In genomic region chr9:81597749-81598497, GRCh38 we compare ENCODE assay signal across 16 cellular contexts.
DNase-seq lines count a peak whose midpoint lies in the region; ATAC-seq lines count a peak whose summit lies in the region.
"Had no signal": no experiment of that assay in that cellular context is flagged by ENCODE, and none has a peak within 500 bp of the region (broad histone marks: within the 10 kb centered on the region; RNA-seq: fewer than 3 reads in every experiment).

No MANE protein-coding gene starts in this region.

- H3K9me3 ChIP-seq in HUES64 (ENCODE audit: insufficient read depth, low read depth, low read length) (no peaks in the 10 kb centered on the region), mesenchymal stem cell (ENCODE audit: control insufficient read depth, low read length) (no peaks in the 10 kb centered on the region)
- H3K9me3 ChIP-seq: tibial artery had no signal

- H3K27ac ChIP-seq in HUES64 (ENCODE audit: low read depth, low read length) (peak overlapping the region; percentile 78; the same call in 1 of the 2 replicates), cingulate gyrus (ENCODE audit: low read depth, low read length) (peak overlapping the region; percentile 30), mesenchymal stem cell (ENCODE audit: low read length, poor library complexity, severe bottlenecking) (no peak overlapping the region)
- H3K27ac ChIP-seq: cardiac muscle cell had no signal

- H3K23ac ChIP-seq in mesenchymal stem cell (ENCODE audit: low read length in 2 of 2), result no peak overlapping the region

- no peak overlapping the region for H2AK5ac ChIP-seq in mesenchymal stem cell (ENCODE audit: low read length, severe bottlenecking)

- peaks cover 23% of the 10 kb centered on the region for H3K4me1 Mint-ChIP-seq in stimulated activated effector memory CD8-positive, alpha-beta T cell treated with anti-CD3 and anti-CD28 coated beads, Interleukin-12 subunit alpha, Interleukin-12 subunit beta, amount 100 ng/mL, for 72 hours

- H3K79me1 ChIP-seq in mesenchymal stem cell (replicated peaks; ENCODE audit: low read length, poor library complexity, severe bottlenecking), result peaks cover 3% of the 10 kb centered on the region

- WGBS in HUES64, result 86% methylated on average over 14 of the region's 14 CpGs
- WGBS in mesenchymal stem cell, result 89% methylated on average over 14 of the region's 14 CpGs

- H2BK5ac ChIP-seq in mesenchymal stem cell (ENCODE audit: low read depth, low read length, poor library complexity, severe bottlenecking), result no peak overlapping the region

- no peak overlapping the region for H2AFZ ChIP-seq in mesenchymal stem cell (ENCODE audit: low read depth, low read length)

- no peak overlapping the region for H2BK15ac ChIP-seq in mesenchymal stem cell (ENCODE audit: low read depth, poor library complexity, severe bottlenecking)

- H3K4me3 Mint-ChIP-seq in stimulated activated effector memory CD8-positive, alpha-beta T cell treated with anti-CD3 and anti-CD28 coated beads, Interleukin-12 subunit alpha, Interleukin-12 subunit beta, amount 100 ng/mL, for 72 hours, result peak overlapping the region; percentile 58
- H3K4me3 Mint-ChIP-seq: activated CD8-positive, alpha-beta T cell treated with anti-CD3 and anti-CD28 coated beads for 36 hours; activated naive CD8-positive, alpha-beta T cell treated with anti-CD3 and anti-CD28 coated beads, Interleukin-2, amount 10 ng/mL, durations not matched to agents 7 days and 5 days had no signal

- H3K9me3 Mint-ChIP-seq in stimulated activated effector memory CD8-positive, alpha-beta T cell treated with anti-CD3 and anti-CD28 coated beads, Interleukin-12 subunit alpha, Interleukin-12 subunit beta, amount 100 ng/mL, for 72 hours, result peaks cover 3% of the 10 kb centered on the region
- H3K9me3 Mint-ChIP-seq: activated CD8-positive, alpha-beta T cell treated with anti-CD3 and anti-CD28 coated beads for 36 hours; activated naive CD8-positive, alpha-beta T cell treated with anti-CD3 and anti-CD28 coated beads, Interleukin-2, amount 10 ng/mL, durations not matched to agents 7 days and 5 days had no signal

- no peak overlapping the region for H2BK12ac ChIP-seq in mesenchymal stem cell (ENCODE audit: low read length in 2 of 2)

- H4K91ac ChIP-seq in mesenchymal stem cell (ENCODE audit: low read length), result no peak overlapping the region

- no peak overlapping the region for H3K18ac ChIP-seq in mesenchymal stem cell (ENCODE audit: low read depth in 1 of 2, low read length in 2 of 2)

- H3K4me1 ChIP-seq in HUES64 (ENCODE audit: insufficient read depth, low read length) (peaks cover 64% of the 10 kb centered on the region), mesenchymal stem cell (ENCODE audit: control insufficient read depth, insufficient read depth, low read depth, low read length) (peaks cover 12% of the 10 kb centered on the region)

- ATAC-seq in left lobe of liver (peak; percentile 39), GM19395 (IDR thresholded peaks at IDR 0.05; ENCODE audit: unreplicated experiment) (no peak)
- ATAC-seq in stimulated activated effector memory CD8-positive, alpha-beta T cell treated with anti-CD3 and anti-CD28 coated beads, Interleukin-12 subunit alpha, Interleukin-12 subunit beta, amount 100 ng/mL, for 72 hours, result no peak

- H3K27me3 ChIP-seq in HUES64 (ENCODE audit: insufficient read depth, low read length) (no peaks in the 10 kb centered on the region), mesenchymal stem cell (ENCODE audit: control insufficient read depth in 1 of 2, insufficient read depth in 1 of 2, low read length in 2 of 2) (no peaks in the 10 kb centered on the region)
- H3K27me3 ChIP-seq: tibial artery had no signal

- DNase-seq in left lobe of liver (ENCODE audit: low spot score) (no peak), glomerular visceral epithelial cell (ENCODE audit: extremely low spot score) (no peak), HPDE6-E6E7 (ENCODE audit: extremely low spot score) (no peak), mesenchymal stem cell (no peak)
- DNase-seq in stimulated activated effector memory CD8-positive, alpha-beta T cell treated with anti-CD3 and anti-CD28 coated beads, Interleukin-12 subunit alpha, Interleukin-12 subunit beta, amount 100 ng/mL, for 72 hours (ENCODE audit: low spot score in 2 of 2), result no peak
- DNase-seq: activated CD8-positive, alpha-beta T cell treated with anti-CD3 and anti-CD28 coated beads for 36 hours; activated naive CD8-positive, alpha-beta T cell treated with anti-CD3 and anti-CD28 coated beads, Interleukin-2, amount 10 ng/mL, durations not matched to agents 7 days and 5 days; effector CD8-positive, alpha-beta T cell; NCI-H1105; retina; tibial artery had no signal

- H3K36me3 ChIP-seq in HUES64 (ENCODE audit: insufficient read depth, low read length) (peaks cover 54% of the 10 kb centered on the region), mesenchymal stem cell (ENCODE audit: control insufficient read depth in 1 of 2, insufficient read depth in 2 of 2, low read depth in 1 of 2, low read length in 2 of 2) (peaks cover 3 to 37% of the 10 kb centered on the region in 2 experiments)
- H3K36me3 ChIP-seq: cardiac muscle cell had no signal

- H3K27ac Mint-ChIP-seq in stimulated activated effector memory CD8-positive, alpha-beta T cell treated with anti-CD3 and anti-CD28 coated beads, Interleukin-12 subunit alpha, Interleukin-12 subunit beta, amount 100 ng/mL, for 72 hours, result peak overlapping the region; percentile 72
- H3K27ac Mint-ChIP-seq: activated CD8-positive, alpha-beta T cell treated with anti-CD3 and anti-CD28 coated beads for 36 hours; activated naive CD8-positive, alpha-beta T cell treated with anti-CD3 and anti-CD28 coated beads, Interleukin-2, amount 10 ng/mL, durations not matched to agents 7 days and 5 days had no signal

- H3K9ac ChIP-seq in HUES64 (ENCODE audit: low read depth, low read length), result no peak overlapping the region
- no peak overlapping the region for H3K9ac ChIP-seq in mesenchymal stem cell (ENCODE audit: low read length)

- no peak overlapping the region for H3K14ac ChIP-seq in mesenchymal stem cell (ENCODE audit: low read length in 2 of 2)

- no peak overlapping the region for H3K4ac ChIP-seq in mesenchymal stem cell (ENCODE audit: low read depth in 1 of 2, low read length in 2 of 2)

- H3K4me2 ChIP-seq in mesenchymal stem cell (ENCODE audit: low read length, poor library complexity, severe bottlenecking), result no peak overlapping the region

- H2BK120ac ChIP-seq in mesenchymal stem cell (ENCODE audit: low read depth, low read length), result no peak overlapping the region

- H3K4me3 ChIP-seq in HUES64 (ENCODE audit: low read length), result no peak overlapping the region
- H3K4me3 ChIP-seq in mesenchymal stem cell (ENCODE audit: insufficient read depth in 1 of 2, low read depth in 1 of 2, low read length in 2 of 2), result no peak overlapping the region
- H3K4me3 ChIP-seq: cardiac muscle cell, lung, tibial artery had no signal

- no peak overlapping the region for H4K8ac ChIP-seq in mesenchymal stem cell (ENCODE audit: low read length)

- no peaks in the 10 kb centered on the region for H3K36me3 Mint-ChIP-seq in stimulated activated effector memory CD8-positive, alpha-beta T cell treated with anti-CD3 and anti-CD28 coated beads, Interleukin-12 subunit alpha, Interleukin-12 subunit beta, amount 100 ng/mL, for 72 hours
- H3K36me3 Mint-ChIP-seq: activated naive CD8-positive, alpha-beta T cell treated with anti-CD3 and anti-CD28 coated beads, Interleukin-2, amount 10 ng/mL, durations not matched to agents 7 days and 5 days had no signal
